ENCODE assay signal across 31 cellular contexts in genomic region chr1:160985723-160986122, GRCh38. TPM values are rescaled to one million over a fixed set of nuclear protein-coding genes. Genes with fewer than 3 reads are reported as not detected.
"Had no signal": no experiment of that assay in that cellular context is flagged by ENCODE, and none has a peak within 500 bp of the region (broad histone marks: within the 10 kb centered on the region; RNA-seq: fewer than 3 reads in every experiment).

No MANE protein-coding gene starts in this region.

- H3K4me3 ChIP-seq: coronary artery, dorsolateral prefrontal cortex, esophagus muscularis mucosa, gastrocnemius medialis, heart left ventricle had no signal

- H3K27ac ChIP-seq: brain microvascular endothelial cell, coronary artery, dorsolateral prefrontal cortex, esophagus muscularis mucosa, foreskin keratinocyte, gastrocnemius medialis, heart left ventricle had no signal

- H3K36me3 ChIP-seq: brain microvascular endothelial cell, esophagus muscularis mucosa, gastrocnemius medialis, heart left ventricle had no signal

- DNase-seq: activated CD4-positive, alpha-beta T cell treated with anti-CD3 and anti-CD28 coated beads for 1 hour; activated CD4-positive, alpha-beta T cell treated with anti-CD3 and anti-CD28 coated beads for 4 hours; activated CD4-positive, alpha-beta T cell treated with anti-CD3 and anti-CD28 coated beads, Interleukin-2, amount 10 ng/mL, durations not matched to agents 7 days and 5 days; activated CD4-positive, alpha-beta T cell treated with anti-CD3 and anti-CD28 coated beads, Interleukin-2, amount 50 U/mL, for 48 hours; activated CD8-positive, alpha-beta memory T cell treated with anti-CD3 and anti-CD28 coated beads for 24 hours; activated CD8-positive, alpha-beta T cell treated with anti-CD3 and anti-CD28 coated beads for 36 hours; activated effector memory CD4-positive, alpha-beta T cell treated with Interleukin-2 at 50 U/mL for 16 hours; activated gamma-delta T cell treated with Interleukin-2 at 50 U/mL for 16 hours; activated naive CD4-positive, alpha-beta T cell treated with anti-CD3 and anti-CD28 coated beads, Interleukin-2, amount 50 U/mL, for 16 hours; activated naive CD4-positive, alpha-beta T cell treated with Interleukin-2 at 50 U/mL for 16 hours; activated T-cell treated with anti-CD3 and anti-CD28 coated beads, Interleukin-2, amount 50 U/mL, for 4 hours; amniotic stem cell; anterior cingulate cortex; brain microvascular endothelial cell; dorsolateral prefrontal cortex; effector memory CD4-positive, alpha-beta T cell; endodermal cell; erythroblast; foreskin keratinocyte; gastrocnemius medialis; glutamatergic neuron; heart left ventricle; T-helper 2 cell had no signal

- H3K9me3 ChIP-seq: esophagus muscularis mucosa, gastrocnemius medialis, heart left ventricle had no signal

- FAIRE-seq: astrocyte, bronchial epithelial cell had no signal

- H3K4me1 ChIP-seq: foreskin keratinocyte, gastrocnemius medialis had no signal

RNA-seq across cellular contexts. Expression of gene ITLN2, which starts 31.1 kb away (rescaled TPM):
- total RNA-seq: activated CD4-positive, alpha-beta T cell treated with anti-CD3 and anti-CD28 coated beads, Interleukin-2, amount 10 ng/mL, durations not matched to agents 7 days and 5 days; activated CD8-positive, alpha-beta T cell treated with anti-CD3 and anti-CD28 coated beads for 36 hours; activated T-cell treated with anti-CD3 and anti-CD28 coated beads, Interleukin-2, amount 50 U/mL, for 4 hours; activated T-helper 17 cell treated with anti-CD3 and anti-CD28 coated beads, Interleukin-2, amount 50 U/mL, for 72 hours; astrocyte; cardiac septum; cerebellum; dorsolateral prefrontal cortex; esophagus muscularis mucosa; foreskin keratinocyte; gastrocnemius medialis; T-helper 1 cell treated with Interleukin-12 subunit alpha and Interleukin-12 subunit beta and Interleukin-4 antibody, amounts not matched to agents 30 ng/mL and 1 ng/mL, for 36 hours had no signal
- polyA plus RNA-seq: foreskin keratinocyte had no signal
